ENCODE assay signal across 8 cellular contexts in genomic region chr12:48969847-48970701, GRCh38. TPM values are rescaled to one million over a fixed set of nuclear protein-coding genes. Genes with fewer than 3 reads are reported as not detected.
A peak's percentile ranks its signal among the peaks of the same experiment; 100 is the strongest.
DNase-seq lines count a peak whose midpoint lies in the region; ATAC-seq and TF ChIP-seq lines count a peak whose summit lies in the region.

No MANE protein-coding gene starts in this region.

- H3K27ac ChIP-seq in gastroesophageal sphincter: peak overlapping the region in 1 of 4 donors; percentile 14

- DNase-seq in CD14-positive monocyte (ENCODE audit: low spot score) (no peak), natural killer cell (no peak), NCI-H510A (lab: John Stamatoyannopoulos, UW) (no peak)
- DNase-seq in central memory CD8-positive, alpha-beta T cell (ENCODE audit: low spot score in 2 of 2): no peak

- H3K9me3 Mint-ChIP-seq in CD14-positive monocyte (peaks cover 0 to 20% (median 12%) of the 10 kb centered on the region in 7 donors), natural killer cell (no peaks in the 10 kb centered on the region)
- no peaks in the 10 kb centered on the region for H3K9me3 Mint-ChIP-seq in central memory CD8-positive, alpha-beta T cell

- ATAC-seq in HG03432 (IDR thresholded peaks at IDR 0.05; ENCODE audit: unreplicated experiment) (peak; percentile 41), natural killer cell (peak; percentile 44 to 61 (median 45)), GM18498 (IDR thresholded peaks at IDR 0.05; ENCODE audit: unreplicated experiment) (no peak), gastroesophageal sphincter (no peak), GM18520 (IDR thresholded peaks at IDR 0.05; ENCODE audit: unreplicated experiment) (no peak)
- peak; percentile 62 for ATAC-seq in central memory CD8-positive, alpha-beta T cell (replicated peaks; ENCODE audit: extremely low read depth, poor library complexity, severe bottlenecking)

- TF ChIP-seq EP300 in gastroesophageal sphincter (IDR thresholded peaks at IDR 0.05): no peak

- H3K36me3 ChIP-seq in gastroesophageal sphincter: no peaks in the 10 kb centered on the region

- intact Hi-C loops in CD14-positive monocyte (cut with micrococcal nuclease) (loop anchor here in 1 of 2 donors (10.0 kb wide), 1 partner anchor 115 kb away; the partner anchor contains the start of gene DDX23), natural killer cell (cut with micrococcal nuclease) (loop anchor here (10.0 kb wide), 1 partner anchor 45 kb away; the partner anchor contains the start of gene FKBP11)

- TF ChIP-seq CTCF in CD14-positive monocyte (IDR thresholded peaks at IDR 0.05) (no peak), natural killer cell (IDR thresholded peaks at IDR 0.05) (no peak), gastroesophageal sphincter (IDR thresholded peaks at IDR 0.05) (peak in 1 of 4 experiments; percentile 6)

- no peaks in the 10 kb centered on the region for H3K9me3 ChIP-seq in gastroesophageal sphincter

- WGBS in gastroesophageal sphincter (ENCODE audit: low coverage in 1 of 2), 2 donors: 38% methylated on average over 8 of the region's 77 CpGs; no CpG with 5 or more reads in 1 of the 2 donors

- peaks cover 0 to 48% (median 16%) of the 10 kb centered on the region in 3 donors for H3K4me1 ChIP-seq in gastroesophageal sphincter

- H3K4me3 ChIP-seq in gastroesophageal sphincter: peak overlapping the region in 1 of 2 donors; percentile 35

- H3K27me3 Mint-ChIP-seq in CD14-positive monocyte (ENCODE audit: low read depth in 3 of 3) (peaks cover 60 to 74% (median 66%) of the 10 kb centered on the region in 3 donors), natural killer cell (ENCODE audit: low read depth in 2 of 2) (peaks cover 19 to 28% of the 10 kb centered on the region in 2 donors)
- H3K27me3 Mint-ChIP-seq in central memory CD8-positive, alpha-beta T cell: peaks cover 44% of the 10 kb centered on the region

- H3K27me3 ChIP-seq in gastroesophageal sphincter: peaks cover 74% of the 10 kb centered on the region

- no peak for TF ChIP-seq POLR2A in gastroesophageal sphincter (IDR thresholded peaks at IDR 0.05)

- H3K4me3 Mint-ChIP-seq in CD14-positive monocyte: peak overlapping the region; percentile 24 to 76
- H3K4me3 Mint-ChIP-seq in central memory CD8-positive, alpha-beta T cell: peak overlapping the region; percentile 74
- peak overlapping the region; percentile 39 for H3K4me3 Mint-ChIP-seq in natural killer cell

- H3K27ac Mint-ChIP-seq in CD14-positive monocyte (no peak overlapping the region), natural killer cell (no peak overlapping the region)
- H3K27ac Mint-ChIP-seq in central memory CD8-positive, alpha-beta T cell (ENCODE audit: low read depth): no peak overlapping the region

- H3K36me3 Mint-ChIP-seq in CD14-positive monocyte: peaks cover 3 to 14% of the 10 kb centered on the region in 2 donors
- peaks cover 6% of the 10 kb centered on the region for H3K36me3 Mint-ChIP-seq in central memory CD8-positive, alpha-beta T cell (ENCODE audit: insufficient read depth)
- H3K36me3 Mint-ChIP-seq in natural killer cell: no peaks in the 10 kb centered on the region

- H3K4me1 Mint-ChIP-seq in CD14-positive monocyte (peaks cover 45% of the 10 kb centered on the region), natural killer cell (peaks cover 29 to 42% of the 10 kb centered on the region in 2 donors)
- H3K4me1 Mint-ChIP-seq in central memory CD8-positive, alpha-beta T cell: peaks cover 24% of the 10 kb centered on the region

RNA-seq across cellular contexts. Expression of gene WNT10B, which starts 1.5 kb away (rescaled TPM):
- not detected for polyA plus RNA-seq in CD14-positive monocyte
- total RNA-seq in natural killer cell (1 to 10 TPM; 7.9 to 10.0 (median 8.2) TPM), gastroesophageal sphincter (1 to 10 TPM in 2 of 4 donors, under 1 TPM in 1, not detected in 1; 0.54 to 3.3 (median 1.2) TPM)

RNA-seq across cellular contexts. Expression of gene WNT1, which starts 8.0 kb away (rescaled TPM):
- not detected for polyA plus RNA-seq in CD14-positive monocyte
- 1 to 10 TPM; 1.1 to 2.0 (median 1.7) TPM for total RNA-seq in natural killer cell
- total RNA-seq in gastroesophageal sphincter: not detected

RNA-seq across cellular contexts. Expression of gene ARF3, which starts 12.8 kb away (rescaled TPM):
- 10 to 100 TPM; 56.5 to 58.4 TPM for polyA plus RNA-seq in CD14-positive monocyte
- total RNA-seq in natural killer cell (100 to 1,000 TPM in 1 of 3 donors, 10 to 100 TPM in 2; 80.7 to 114 (median 88.4) TPM), gastroesophageal sphincter (10 to 100 TPM; 52.6 to 91.6 (median 83.1) TPM)

RNA-seq across cellular contexts. Expression of gene DDN, which starts 29.1 kb away (rescaled TPM):
- polyA plus RNA-seq in CD14-positive monocyte: not detected
- total RNA-seq in natural killer cell: 1 to 10 TPM; 1.1 to 3.4 (median 1.4) TPM
- total RNA-seq in gastroesophageal sphincter: not detected

RNA-seq across cellular contexts. Expression of gene FKBP11, which starts 44.8 kb away (rescaled TPM):
- polyA plus RNA-seq in CD14-positive monocyte: 1 to 10 TPM; 1.5 to 2.2 TPM
- 100 to 1,000 TPM; 156 to 228 (median 218) TPM for total RNA-seq in natural killer cell
- 1 to 10 TPM; 3.4 to 8.3 (median 7.1) TPM for total RNA-seq in gastroesophageal sphincter

Comparison
In these comparisons a context has a peak if more than half of its experiments do, and no peak if none do; other contexts are left out.
1. ATAC-seq: peak in HG03432 (single experiment), central memory CD8-positive, alpha-beta T cell (single experiment) and natural killer cell (3 of 3); none in GM18498 (single experiment), gastroesophageal sphincter (single experiment) and GM18520 (single experiment).
2. Peak in every context shown above with its lines, with median percentiles within 50 percentile points of each other: H3K4me3 Mint-ChIP-seq.